20 cellular contexts compared by ENCODE assay signal in the genomic region with DNA sequence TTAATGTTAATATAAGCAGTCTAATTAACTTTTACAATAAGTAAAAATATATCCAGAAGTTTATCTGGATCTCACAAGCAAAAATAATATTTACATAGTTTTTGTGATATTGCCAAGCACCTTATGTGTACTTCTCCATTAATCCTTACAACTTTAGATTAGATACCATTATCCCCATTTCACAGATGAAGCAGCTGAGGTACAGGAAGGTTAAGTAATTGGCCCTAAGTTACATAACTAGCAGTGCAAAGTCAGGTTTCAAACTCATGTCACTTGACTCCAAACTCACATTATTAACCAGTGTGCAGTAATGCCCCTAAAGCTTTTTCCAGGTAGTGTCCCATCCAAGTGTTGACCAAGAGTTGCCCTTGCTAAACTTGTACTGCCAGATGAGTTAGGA.
DNase-seq lines count a peak whose midpoint lies in the region; ATAC-seq, FAIRE-seq and TF ChIP-seq lines count a peak whose summit lies in the region.
"Had no signal": no experiment of that assay in that cellular context is flagged by ENCODE, and none has a peak within 500 bp of the region (broad histone marks: within the 10 kb centered on the region; RNA-seq: fewer than 3 reads in every experiment).

No MANE protein-coding gene starts in this region.

- H3K27ac ChIP-seq in HepG2 (ENCODE audit: extremely low read length, insufficient read depth, low read length) = no peak overlapping the region
- H3K27ac ChIP-seq in right lobe of liver = no peak overlapping the region
- H3K27ac ChIP-seq: 22Rv1; A549; BLaER1 treated with 17β-estradiol and CSF1 and Interleukin-3, amounts not matched to agents 10 nM and 100 nM; C4-2B had no signal

- no peak for TF ChIP-seq RAD21 in HepG2 (CRISPR knock-in tag; IDR thresholded peaks at IDR 0.05)

- FAIRE-seq in HepG2 (lab: Jason Lieb, UNC) (no peak), RCC 7860 (lab: Jason Lieb, UNC) (no peak)
- FAIRE-seq: A549, D721Med, G401.6, GM12891, GM19239 had no signal

- in situ Hi-C loops in HepG2 (cut with HindIII; ENCODE audit: extremely low pct_ligation_motif_present, low pct_unique_long_range_greater_than_20kb) = no loop called here

- TF ChIP-seq CTCF in HepG2 (CRISPR knock-in tag; IDR thresholded peaks at IDR 0.05) = no peak
- TF ChIP-seq CTCF in right lobe of liver (IDR thresholded peaks at IDR 0.05) = no peak

- ATAC-seq in HepG2 (no peak), right lobe of liver (no peak), esophagus mucosa (peak; percentile 75)
- ATAC-seq: A549; CD8-positive, alpha-beta T cell had no signal

- no peak overlapping the region for H3K9ac ChIP-seq in HepG2 (ENCODE audit: insufficient read depth, low read depth, low read length)
- H3K9ac ChIP-seq: BLaER1 treated with 17β-estradiol and CSF1 and Interleukin-3, amounts not matched to agents 10 nM and 100 nM had no signal

- no peaks in the 10 kb centered on the region for H3K79me2 ChIP-seq in HepG2 (ENCODE audit: insufficient read depth, low read length)

- no TSS peak for BruUV-seq in HepG2 (replicated peaks; lab: Mats Ljungman, UMichigan)

- no peaks in the 10 kb centered on the region for H4K20me1 ChIP-seq in HepG2 (ENCODE audit: insufficient read depth, low read length)
- H4K20me1 ChIP-seq: BLaER1 treated with 17β-estradiol and CSF1 and Interleukin-3, amounts not matched to agents 10 nM and 100 nM had no signal

- CTCF ChIA-PET in HepG2 (lab: Yijun Ruan, JAX; ENCODE audit: low intra/inter-chr PET ratio, low total read pairs) = no interaction called here

- H2AFZ ChIP-seq in HepG2 (ENCODE audit: low read length) = no peak overlapping the region

- no peak overlapping the region for H3K4me2 ChIP-seq in HepG2 (ENCODE audit: low read depth, low read length)
- H3K4me2 ChIP-seq: A549; BLaER1 treated with 17β-estradiol and CSF1 and Interleukin-3, amounts not matched to agents 10 nM and 100 nM had no signal

- H3K9me3 ChIP-seq in HepG2 (ENCODE audit: low read length) = no peaks in the 10 kb centered on the region
- H3K9me3 ChIP-seq in right lobe of liver = no peaks in the 10 kb centered on the region
- H3K9me3 ChIP-seq: A549; BLaER1 treated with 17β-estradiol and CSF1 and Interleukin-3, amounts not matched to agents 10 nM and 100 nM; Caco-2 had no signal

- no peak for TF ChIP-seq POLR2A in HepG2 (IDR thresholded peaks at IDR 0.05; ENCODE audit: insufficient read depth in 1 of 2, low read depth in 2 of 2, low read length in 2 of 2)
- no peak for TF ChIP-seq POLR2A in right lobe of liver (IDR thresholded peaks at IDR 0.05)

- H3K4me1 ChIP-seq in HepG2 (ENCODE audit: insufficient read depth, low read length) = peaks cover 11% of the 10 kb centered on the region
- peaks cover 0 to 2% (median 0%) of the 10 kb centered on the region in 4 donors for H3K4me1 ChIP-seq in right lobe of liver
- H3K4me1 ChIP-seq: A549 had no signal

- TF ChIP-seq EP300 in HepG2 (IDR thresholded peaks at IDR 0.05; ENCODE audit: low read depth in 2 of 2, low read length in 2 of 2) (no peak), HepG2 (CRISPR knock-in tag; IDR thresholded peaks at IDR 0.05; ENCODE audit: borderline replicate concordance) (no peak)

- no peak overlapping the region for H3K4me3 ChIP-seq in HepG2 (replicated peaks in 1 of 3; ENCODE audit: insufficient read depth in 1 of 3, low read depth in 2 of 3, low read length in 3 of 3)
- no peak overlapping the region for H3K4me3 ChIP-seq in right lobe of liver
- H3K4me3 ChIP-seq: A549; BLaER1 treated with 17β-estradiol and CSF1 and Interleukin-3, amounts not matched to agents 10 nM and 100 nM had no signal

- H3K36me3 ChIP-seq in HepG2 (replicated peaks in 1 of 2; ENCODE audit: control insufficient read depth in 1 of 2, insufficient read depth in 2 of 2, low read length in 2 of 2) = no peaks in the 10 kb centered on the region
- H3K36me3 ChIP-seq in right lobe of liver = no peaks in the 10 kb centered on the region
- H3K36me3 ChIP-seq: BLaER1 treated with 17β-estradiol and CSF1 and Interleukin-3, amounts not matched to agents 10 nM and 100 nM had no signal

- no peak for DNase-seq in HepG2 (ENCODE audit: low spot score)
- DNase-seq in right lobe of liver = no peak
- no peak for DNase-seq in RCC 7860 (ENCODE audit: low spot score)
- DNase-seq in NCI-H2196 treated with DMSO at 0.1 percent for 48 hours (lab: John Stamatoyannopoulos, UW; ENCODE audit: unreplicated experiment) = no peak
- DNase-seq: AML-193; Caco-2; Calu3; CD4-positive, alpha-beta T cell; CD8-positive, alpha-beta T cell; DMS79 treated with DMSO at 0.1 percent for 48 hours; GF-D8 had no signal

- no peaks in the 10 kb centered on the region for H3K27me3 ChIP-seq in HepG2 (ENCODE audit: control insufficient read depth in 1 of 2, insufficient read depth in 2 of 2, low read length in 2 of 2)
- no peaks in the 10 kb centered on the region for H3K27me3 ChIP-seq in right lobe of liver
- H3K27me3 ChIP-seq: BLaER1 treated with 17β-estradiol and CSF1 and Interleukin-3, amounts not matched to agents 10 nM and 100 nM had no signal

- intact Hi-C loops in HepG2 (cut with micrococcal nuclease; ENCODE audit: unreplicated experiment) = no loop called here
- intact Hi-C loops in right lobe of liver (cut with DNase I) = no loop called here

- POLR2A ChIA-PET in HepG2 (lab: Yijun Ruan, JAX) = no interaction called here

TF ChIP-seq in HepG2, 621 proteins besides CTCF, POLR2A, EP300 and RAD21:
- TF ChIP-seq, protein P1, sequence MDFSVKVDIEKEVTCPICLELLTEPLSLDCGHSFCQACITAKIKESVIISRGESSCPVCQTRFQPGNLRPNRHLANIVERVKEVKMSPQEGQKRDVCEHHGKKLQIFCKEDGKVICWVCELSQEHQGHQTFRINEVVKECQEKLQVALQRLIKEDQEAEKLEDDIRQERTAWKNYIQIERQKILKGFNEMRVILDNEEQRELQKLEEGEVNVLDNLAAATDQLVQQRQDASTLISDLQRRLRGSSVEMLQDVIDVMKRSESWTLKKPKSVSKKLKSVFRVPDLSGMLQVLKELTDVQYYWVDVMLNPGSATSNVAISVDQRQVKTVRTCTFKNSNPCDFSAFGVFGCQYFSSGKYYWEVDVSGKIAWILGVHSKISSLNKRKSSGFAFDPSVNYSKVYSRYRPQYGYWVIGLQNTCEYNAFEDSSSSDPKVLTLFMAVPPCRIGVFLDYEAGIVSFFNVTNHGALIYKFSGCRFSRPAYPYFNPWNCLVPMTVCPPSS (IDR thresholded peaks at IDR 0.05) = no peak
- TF ChIP-seq ZNF629 (CRISPR knock-in tag; conservative IDR thresholded peaks at IDR 0.05) = peak; percentile 69
